2 cellular contexts compared by ENCODE assay signal in genomic region chr1:53297226-53297625, GRCh38.
TF ChIP-seq lines count a peak whose summit lies in the region.

No MANE protein-coding gene starts in this region.

TF ChIP-seq in HEK293, 187 proteins besides CTCF, POLR2A, EP300 and RAD21:
- TF ChIP-seq ZIC2 (tag by site-specific recombination; IDR thresholded peaks at IDR 0.05) (peak; percentile 74), ZNF274 (IDR thresholded peaks at IDR 0.05; ENCODE audit: low read length) (no peak), ZNF274 (tag by site-specific recombination; IDR thresholded peaks at IDR 0.05; ENCODE audit: borderline replicate concordance) (no peak)

TF ChIP-seq in K562, 482 proteins besides CTCF, POLR2A, EP300 and RAD21:
- TF ChIP-seq ZNF668 (CRISPR knock-in tag; IDR thresholded peaks at IDR 0.05) (no peak), BCL6 (CRISPR knock-in tag; IDR thresholded peaks at IDR 0.05) (no peak), HMG20B (CRISPR knock-in tag; IDR thresholded peaks at IDR 0.05) (no peak), SREBF2 (CRISPR knock-in tag; IDR thresholded peaks at IDR 0.05) (no peak), ZNF12 (CRISPR knock-in tag; IDR thresholded peaks at IDR 0.05) (no peak), HDGF (IDR thresholded peaks at IDR 0.05) (no peak), HMGN3 (IDR thresholded peaks at IDR 0.05; ENCODE audit: borderline replicate concordance, extremely low read depth, insufficient read length, low read depth, low read length) (no peak), JUND (IDR thresholded peaks at IDR 0.05; ENCODE audit: borderline replicate concordance, low read depth, low read length) (no peak), JUND (tag; IDR thresholded peaks at IDR 0.05; ENCODE audit: borderline replicate concordance, low read depth, low read length) (no peak), NONO (IDR thresholded peaks at IDR 0.05; ENCODE audit: low read depth in 2 of 2, low read length in 1 of 2) (no peak), ZNF511 (CRISPR knock-in tag; IDR thresholded peaks at IDR 0.05) (no peak), ZNF398 (CRISPR knock-in tag; IDR thresholded peaks at IDR 0.05) (no peak), ZNF639 (CRISPR knock-in tag; conservative IDR thresholded peaks at IDR 0.05 in 1 of 2, IDR thresholded peaks at IDR 0.05 in 1 of 2) (no peak), CHD2 (IDR thresholded peaks at IDR 0.05; ENCODE audit: low read depth, low read length) (no peak), EZH2 (IDR thresholded peaks at IDR 0.05; ENCODE audit: borderline replicate concordance, low read depth, low read length) (no peak), NR3C1 (CRISPR knock-in tag; IDR thresholded peaks at IDR 0.05) (no peak), RBBP5 (IDR thresholded peaks at IDR 0.05; ENCODE audit: borderline replicate concordance, insufficient read depth, low read length, poor library complexity, severe bottlenecking) (no peak), TEAD2 (tag; IDR thresholded peaks at IDR 0.05) (no peak)
